Comparison of ENCODE assay signal across 12 cellular contexts in genomic region chr3:157063926-157064325, GRCh38.
DNase-seq lines count a peak whose midpoint lies in the region; ATAC-seq and TF ChIP-seq lines count a peak whose summit lies in the region.
"Had no signal": no experiment of that assay in that cellular context is flagged by ENCODE, and none has a peak within 500 bp of the region (broad histone marks: within the 10 kb centered on the region; RNA-seq: fewer than 3 reads in every experiment).

No MANE protein-coding gene starts in this region.

- no peaks in the 10 kb centered on the region for H3K27me3 Mint-ChIP-seq in chondrocyte (ENCODE audit: low read depth)
- H3K27me3 Mint-ChIP-seq in stimulated activated memory B cell treated with anti-CD40 and anti-IgM and Interleukin-4, amounts not matched to agents 10 μg/mL and 1 μg/mL and 100 μg/mL, for 72 hours: peaks cover 8% of the 10 kb centered on the region
- peaks cover 32% of the 10 kb centered on the region for H3K27me3 Mint-ChIP-seq in HFFc6 (ENCODE audit: insufficient read depth)

- H3K36me3 Mint-ChIP-seq in chondrocyte (ENCODE audit: low read depth) (no peaks in the 10 kb centered on the region), HFFc6 (ENCODE audit: low read depth) (no peaks in the 10 kb centered on the region)
- no peaks in the 10 kb centered on the region for H3K36me3 Mint-ChIP-seq in stimulated activated memory B cell treated with anti-CD40 and anti-IgM and Interleukin-4, amounts not matched to agents 10 μg/mL and 1 μg/mL and 100 μg/mL, for 72 hours

- peaks cover 15% of the 10 kb centered on the region for H3K4me1 Mint-ChIP-seq in chondrocyte (ENCODE audit: low read depth)
- H3K4me1 Mint-ChIP-seq in stimulated activated memory B cell treated with anti-CD40 and anti-IgM and Interleukin-4, amounts not matched to agents 10 μg/mL and 1 μg/mL and 100 μg/mL, for 72 hours: peaks cover 30% of the 10 kb centered on the region
- H3K4me1 Mint-ChIP-seq in HFFc6 (ENCODE audit: low read depth): peaks cover 12% of the 10 kb centered on the region; the same call in 1 of the 2 replicates

- TF ChIP-seq CTCF in chondrocyte (IDR thresholded peaks at IDR 0.05): peak; percentile 16
- TF ChIP-seq CTCF in HFFc6 (IDR thresholded peaks at IDR 0.05): no peak

- ATAC-seq in GM19467 (IDR thresholded peaks at IDR 0.05; ENCODE audit: unreplicated experiment): peak; percentile 3
- ATAC-seq in HG03175 (IDR thresholded peaks at IDR 0.05; ENCODE audit: unreplicated experiment): peak; percentile 12
- ATAC-seq in stimulated activated memory B cell treated with anti-CD40 and anti-IgM and Interleukin-4, amounts not matched to agents 10 μg/mL and 1 μg/mL and 100 μg/mL, for 72 hours: peak; percentile 3

- DNase-seq in chondrocyte (ENCODE audit: low spot score) (no peak), NAMALWA (ENCODE audit: low spot score) (no peak), NCI-H2196 treated with DMSO at 0.1 percent for 48 hours (lab: John Stamatoyannopoulos, UW; ENCODE audit: unreplicated experiment) (no peak), NCI-H146 treated with DMSO at 0.1 percent for 48 hours (lab: John Stamatoyannopoulos, UW; ENCODE audit: unreplicated experiment) (no peak), HFFc6 (no peak)
- DNase-seq: activated CD4-positive, alpha-beta T cell treated with anti-CD3 and anti-CD28 coated beads for 4 hours; esophagus squamous epithelium; left cardiac atrium; SHP77 treated with DMSO at 0.1 percent for 48 hours had no signal

- peaks cover 4% of the 10 kb centered on the region for H3K9me3 Mint-ChIP-seq in chondrocyte (ENCODE audit: low read depth)
- H3K9me3 Mint-ChIP-seq in stimulated activated memory B cell treated with anti-CD40 and anti-IgM and Interleukin-4, amounts not matched to agents 10 μg/mL and 1 μg/mL and 100 μg/mL, for 72 hours: no peaks in the 10 kb centered on the region
- H3K9me3 Mint-ChIP-seq in HFFc6: no peaks in the 10 kb centered on the region

- H3K4me3 Mint-ChIP-seq in chondrocyte (ENCODE audit: unreplicated experiment) (no peak overlapping the region), HFFc6 (no peak overlapping the region)
- H3K4me3 Mint-ChIP-seq in stimulated activated memory B cell treated with anti-CD40 and anti-IgM and Interleukin-4, amounts not matched to agents 10 μg/mL and 1 μg/mL and 100 μg/mL, for 72 hours: peak overlapping the region; percentile 1

- H3K27ac Mint-ChIP-seq in chondrocyte (ENCODE audit: unreplicated experiment): peak overlapping the region; percentile 65
- H3K27ac Mint-ChIP-seq in stimulated activated memory B cell treated with anti-CD40 and anti-IgM and Interleukin-4, amounts not matched to agents 10 μg/mL and 1 μg/mL and 100 μg/mL, for 72 hours: peak overlapping the region; percentile 69
- no peak overlapping the region for H3K27ac Mint-ChIP-seq in HFFc6
